In genomic region chr11:132683602-132684001, GRCh38 we compare ENCODE assay signal across 17 cellular contexts.
"Had no signal": no experiment of that assay in that cellular context is flagged by ENCODE, and none has a peak within 500 bp of the region (broad histone marks: within the 10 kb centered on the region; RNA-seq: fewer than 3 reads in every experiment).

No MANE protein-coding gene starts in this region.

- H3K27me3 Mint-ChIP-seq: natural killer cell treated with Interleukin-12 subunit alpha and Interleukin-12 subunit beta and Interleukin-15 and Interleukin-18, amount 100 ng/mL, for 72 hours; stimulated activated naive CD8-positive, alpha-beta T cell treated with anti-CD3 and anti-CD28 coated beads, Interleukin-15, Interleukin-2, amounts not matched to agents 100 ng/mL and 50 ng/mL, for 24 hours; T-cell had no signal

- H3K36me3 ChIP-seq: adrenal gland, sigmoid colon, upper lobe of left lung had no signal

- H3K27me3 ChIP-seq: adrenal gland, sigmoid colon, upper lobe of left lung had no signal

- H3K4me3 ChIP-seq: adrenal gland, sigmoid colon, upper lobe of left lung had no signal

- H3K36me3 Mint-ChIP-seq: T-cell had no signal

- H3K9me3 ChIP-seq: adrenal gland, upper lobe of left lung had no signal

- DNase-seq: activated CD4-positive, alpha-beta T cell treated with anti-CD3 and anti-CD28 coated beads for 48 hours; activated CD8-positive, alpha-beta T cell treated with anti-CD3 and anti-CD28 coated beads, Interleukin-2, amount 10 ng/mL, durations not matched to agents 7 days and 5 days; activated naive CD4-positive, alpha-beta T cell treated with anti-CD3 and anti-CD28 coated beads for 36 hours; adrenal gland; cerebellar nuclear complex; dermis blood vessel endothelial cell; left colon; mammary epithelial cell; occipital lobe; sigmoid colon; stimulated activated CD4-positive, alpha-beta T cell treated with anti-CD3 and anti-CD28 coated beads, Interleukin-4, amount 100 ng/mL, for 24 hours; T-cell; T1000; upper lobe of left lung had no signal

- H3K4me1 ChIP-seq: adrenal gland, sigmoid colon, upper lobe of left lung had no signal

- H3K9me3 Mint-ChIP-seq: activated naive CD4-positive, alpha-beta T cell treated with anti-CD3 and anti-CD28 coated beads for 36 hours; stimulated activated naive CD8-positive, alpha-beta T cell treated with anti-CD3 and anti-CD28 coated beads, Interleukin-15, Interleukin-2, amounts not matched to agents 100 ng/mL and 50 ng/mL, for 24 hours had no signal

- H3K27ac ChIP-seq: adrenal gland, sigmoid colon, upper lobe of left lung had no signal

- H3K4me3 Mint-ChIP-seq: activated CD8-positive, alpha-beta T cell treated with anti-CD3 and anti-CD28 coated beads, Interleukin-2, amount 10 ng/mL, durations not matched to agents 7 days and 5 days; activated naive CD4-positive, alpha-beta T cell treated with anti-CD3 and anti-CD28 coated beads for 36 hours; activated T-helper 1 cell treated with anti-CD3 and anti-CD28 coated beads, Interleukin-12 subunit alpha, Interleukin-12 subunit beta, Interleukin-2, Interleukin-4 antibody, amounts not matched to agents 30 ng/mL and 10 ng/mL and 1 ng/mL, durations not matched to agents 14 hours and 24 hours and 36 hours; natural killer cell treated with Interleukin-12 subunit alpha and Interleukin-12 subunit beta and Interleukin-15 and Interleukin-18, amount 100 ng/mL, for 72 hours; stimulated activated naive CD8-positive, alpha-beta T cell treated with anti-CD3 and anti-CD28 coated beads, Interleukin-15, Interleukin-2, amounts not matched to agents 100 ng/mL and 50 ng/mL, for 24 hours; T-cell had no signal

- ATAC-seq: activated CD8-positive, alpha-beta T cell treated with anti-CD3 and anti-CD28 coated beads, Interleukin-2, amount 10 ng/mL, durations not matched to agents 7 days and 5 days; left colon; natural killer cell treated with Interleukin-12 subunit alpha and Interleukin-12 subunit beta and Interleukin-15 and Interleukin-18, amount 100 ng/mL, for 72 hours; T-cell had no signal

- H3K27ac Mint-ChIP-seq: activated CD8-positive, alpha-beta T cell treated with anti-CD3 and anti-CD28 coated beads, Interleukin-2, amount 10 ng/mL, durations not matched to agents 7 days and 5 days; activated naive CD4-positive, alpha-beta T cell treated with anti-CD3 and anti-CD28 coated beads for 36 hours; activated T-helper 1 cell treated with anti-CD3 and anti-CD28 coated beads, Interleukin-12 subunit alpha, Interleukin-12 subunit beta, Interleukin-2, Interleukin-4 antibody, amounts not matched to agents 30 ng/mL and 10 ng/mL and 1 ng/mL, durations not matched to agents 14 hours and 24 hours and 36 hours; natural killer cell treated with Interleukin-12 subunit alpha and Interleukin-12 subunit beta and Interleukin-15 and Interleukin-18, amount 100 ng/mL, for 72 hours; stimulated activated naive CD8-positive, alpha-beta T cell treated with anti-CD3 and anti-CD28 coated beads, Interleukin-15, Interleukin-2, amounts not matched to agents 100 ng/mL and 50 ng/mL, for 24 hours; T-cell had no signal
